ENCODE assay signal across 9 cellular contexts in the genomic region with DNA sequence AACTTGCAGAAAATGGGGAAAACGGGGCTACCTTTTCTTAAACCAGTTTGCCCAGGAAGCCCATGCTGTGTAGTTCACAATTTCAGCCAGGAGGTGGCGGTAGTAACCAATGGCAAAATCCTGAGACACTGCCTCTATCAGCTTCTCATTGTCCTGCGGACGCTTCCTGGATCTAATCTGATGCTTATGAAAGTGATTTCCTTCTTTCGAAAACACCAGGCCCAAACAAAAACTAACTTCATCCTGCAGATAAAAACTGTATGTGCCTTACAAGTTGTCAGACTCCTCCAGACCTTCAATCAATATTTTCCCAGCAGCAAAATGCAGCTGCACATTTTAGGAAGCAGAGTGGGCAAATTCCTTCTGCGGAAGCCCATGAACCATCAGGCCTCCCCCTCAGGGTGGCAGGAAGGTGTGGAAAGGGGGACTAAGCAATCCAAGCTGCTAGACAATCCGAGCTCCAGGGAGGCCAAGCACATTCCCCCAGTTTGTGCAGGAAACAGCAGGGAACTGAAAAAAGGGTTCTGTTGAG.
A peak's percentile ranks its signal among the peaks of the same experiment; 100 is the strongest.
DNase-seq lines count a peak whose midpoint lies in the region; ATAC-seq and TF ChIP-seq lines count a peak whose summit lies in the region.
"Had no signal": no experiment of that assay in that cellular context is flagged by ENCODE, and none has a peak within 500 bp of the region (broad histone marks: within the 10 kb centered on the region; RNA-seq: fewer than 3 reads in every experiment).

No MANE protein-coding gene starts in this region.

- CTCF ChIA-PET in activated B cell treated with CpG ODN at 0.5 μM for 24 hours (lab: Charles Lee): interaction anchor here (0.7 to 2.9 kb wide), 27 partner anchors 11 to 1542 kb away, joined by 3 to 24 read pairs (median 3); no protein-coding TSS in a partner anchor

- H3K27me3 Mint-ChIP-seq in activated B cell treated with CpG ODN at 0.5 μM for 24 hours: peaks cover 6% of the 10 kb centered on the region
- H3K27me3 Mint-ChIP-seq: activated naive CD8-positive, alpha-beta T cell had no signal

- H3K4me1 ChIP-seq in HAP-1: no peaks in the 10 kb centered on the region

- H3K4me3 Mint-ChIP-seq in activated B cell treated with CpG ODN at 0.5 μM for 24 hours: no peak overlapping the region
- H3K4me3 Mint-ChIP-seq: activated naive CD8-positive, alpha-beta T cell had no signal

- intact Hi-C loops in activated B cell treated with CpG ODN at 0.5 μM for 24 hours (cut with micrococcal nuclease): loop anchor here (1.0 to 5.0 kb wide), 10 partner anchors 48 to 1542 kb away; partner anchors contain the start of genes CAGE1 and RIOK1
- intact Hi-C loops in left colon (cut with DNase I, micrococcal nuclease): loop anchor here in 1 of 2 donors (5.0 to 10.0 kb wide), 2 partner anchors 560 to 938 kb away; no protein-coding TSS in a partner anchor

- H3K36me3 Mint-ChIP-seq in activated B cell treated with CpG ODN at 0.5 μM for 24 hours (ENCODE audit: low read depth): no peaks in the 10 kb centered on the region
- H3K36me3 Mint-ChIP-seq: activated naive CD8-positive, alpha-beta T cell had no signal

- H3K36me3 ChIP-seq in HAP-1 (replicated peaks): no peaks in the 10 kb centered on the region

- no peaks in the 10 kb centered on the region for H3K27me3 ChIP-seq in HAP-1 (ENCODE audit: low read depth)

- no peak overlapping the region for H3K27ac Mint-ChIP-seq in activated B cell treated with CpG ODN at 0.5 μM for 24 hours
- H3K27ac Mint-ChIP-seq: activated naive CD8-positive, alpha-beta T cell had no signal

- no peaks in the 10 kb centered on the region for H3K9me3 ChIP-seq in HAP-1

- peak; percentile 67 for DNase-seq in Caki2 (ENCODE audit: low read depth)
- peak; percentile 51 to 85 for DNase-seq in HAP-1 (ENCODE audit: low spot score in 2 of 2)
- peak; percentile 29 for DNase-seq in NCI-H2196 treated with DMSO at 0.1 percent for 48 hours (lab: John Stamatoyannopoulos, UW; ENCODE audit: unreplicated experiment)
- peak; percentile 65 for DNase-seq in activated B cell treated with CpG ODN at 0.5 μM for 24 hours
- DNase-seq in central memory CD4-positive, alpha-beta T cell: peak; percentile 59
- DNase-seq in left colon: peak; percentile 69 to 85
- DNase-seq in stimulated activated CD4-positive, alpha-beta T cell treated with anti-CD3 and anti-CD28 coated beads, Interleukin-2, amount 100 ng/mL, for 4 hours (ENCODE audit: low read depth): peak; percentile 65
- no peak for DNase-seq in mesenteric fat pad (ENCODE audit: low spot score)

- peak; percentile 94 for ATAC-seq in activated B cell treated with CpG ODN at 0.5 μM for 24 hours (ENCODE audit: low read depth)
- peak; percentile 64 for ATAC-seq in left colon

- in situ Hi-C loops in Caki2 (cut with HindIII; ENCODE audit: low pct_unique_long_range_greater_than_20kb, low sequenced_read_pairs): no loop called here
- in situ Hi-C loops in HAP-1 (cut with MboI; ENCODE audit: low sequenced_read_pairs): loop anchor here (5.0 to 25.0 kb wide), 2 partner anchors 560 to 935 kb away; no protein-coding TSS in a partner anchor

- TF ChIP-seq CTCF in activated B cell treated with CpG ODN at 0.5 μM for 24 hours (IDR thresholded peaks at IDR 0.05): peak; percentile 95

- no peak overlapping the region for H3K4me3 ChIP-seq in HAP-1

- POLR2A ChIA-PET in activated B cell treated with CpG ODN at 0.5 μM for 24 hours (lab: Charles Lee): no interaction called here

- H3K9me3 Mint-ChIP-seq in activated B cell treated with CpG ODN at 0.5 μM for 24 hours: no peaks in the 10 kb centered on the region

- H3K4me1 Mint-ChIP-seq in activated B cell treated with CpG ODN at 0.5 μM for 24 hours: peaks cover 8% of the 10 kb centered on the region
